ENCODE assay signal across 22 cellular contexts in genomic region chr12:3757261-3757660, GRCh38. TPM values are rescaled to one million over a fixed set of nuclear protein-coding genes. Genes with fewer than 3 reads are reported as not detected.
DNase-seq lines count a peak whose midpoint lies in the region; ATAC-seq, FAIRE-seq and TF ChIP-seq lines count a peak whose summit lies in the region.
"Had no signal": no experiment of that assay in that cellular context is flagged by ENCODE, and none has a peak within 500 bp of the region (broad histone marks: within the 10 kb centered on the region; RNA-seq: fewer than 3 reads in every experiment).

No MANE protein-coding gene starts in this region.

- peaks cover 9% of the 10 kb centered on the region for H3K4me1 Mint-ChIP-seq in endothelial cell (ENCODE audit: unreplicated experiment)

- peak; percentile 23 for FAIRE-seq in bronchial epithelial cell (lab: Jason Lieb, UNC)

- H3K4me3 Mint-ChIP-seq in endothelial cell (ENCODE audit: unreplicated experiment) = no peak overlapping the region
- H3K4me3 Mint-ChIP-seq: endodermal cell; neural crest cell; stimulated activated memory B cell treated with anti-CD40 and anti-IgM and Interleukin-4, amounts not matched to agents 10 μg/mL and 1 μg/mL and 100 μg/mL, for 72 hours had no signal

- no peak overlapping the region for H3K27ac Mint-ChIP-seq in endothelial cell (ENCODE audit: unreplicated experiment)
- H3K27ac Mint-ChIP-seq: endodermal cell; stimulated activated memory B cell treated with anti-CD40 and anti-IgM and Interleukin-4, amounts not matched to agents 10 μg/mL and 1 μg/mL and 100 μg/mL, for 72 hours had no signal

- DNase-seq in DMS153 (lab: John Stamatoyannopoulos, UW) (peak; percentile 75), LNCaP clone FGC (ENCODE audit: low read depth) (peak; percentile 83), bronchial epithelial cell (ENCODE audit: low read depth) (no peak), lung microvascular endothelial cell (ENCODE audit: low read depth in 2 of 2) (peak; percentile 27 to 78), endothelial cell (ENCODE audit: low spot score) (no peak)
- DNase-seq: activated CD8-positive, alpha-beta memory T cell treated with anti-CD3 and anti-CD28 coated beads, Interleukin-2, amount 50 U/mL, for 4 hours; activated effector memory CD4-positive, alpha-beta T cell treated with Interleukin-2 at 50 U/mL for 16 hours; CD4-positive, alpha-beta memory T cell; DMS79; endodermal cell; NCI-H2081 treated with DMSO at 0.1 percent for 48 hours; NCI-H510A; psoas muscle; thyroid gland; WERI-Rb-1 had no signal

- H3K36me3 ChIP-seq in bronchial epithelial cell (ENCODE audit: control insufficient read depth, insufficient read depth, low read length) = no peaks in the 10 kb centered on the region
- H3K36me3 ChIP-seq: thyroid gland, WERI-Rb-1 had no signal

- H3K27me3 Mint-ChIP-seq in endothelial cell (ENCODE audit: unreplicated experiment) = peaks cover 5% of the 10 kb centered on the region
- H3K27me3 Mint-ChIP-seq: CD4-positive, alpha-beta memory T cell; stimulated activated memory B cell treated with anti-CD40 and anti-IgM and Interleukin-4, amounts not matched to agents 10 μg/mL and 1 μg/mL and 100 μg/mL, for 72 hours had no signal

- H3K36me3 Mint-ChIP-seq in endothelial cell (ENCODE audit: low read depth, unreplicated experiment) = no peaks in the 10 kb centered on the region

- H3K4me3 ChIP-seq in LNCaP clone FGC (ENCODE audit: low read depth, low read length) (no peak overlapping the region), bronchial epithelial cell (ENCODE audit: low read depth, low read length) (no peak overlapping the region)
- H3K4me3 ChIP-seq: psoas muscle, SK-N-MC, smooth muscle cell, thyroid gland had no signal

- no peaks in the 10 kb centered on the region for H3K9me3 Mint-ChIP-seq in endothelial cell (ENCODE audit: unreplicated experiment)
- H3K9me3 Mint-ChIP-seq: CD4-positive, alpha-beta memory T cell; stimulated activated memory B cell treated with anti-CD40 and anti-IgM and Interleukin-4, amounts not matched to agents 10 μg/mL and 1 μg/mL and 100 μg/mL, for 72 hours had no signal

- ATAC-seq in HG02938 (IDR thresholded peaks at IDR 0.05; ENCODE audit: unreplicated experiment) = no peak
- ATAC-seq in GM21723 (IDR thresholded peaks at IDR 0.05; ENCODE audit: unreplicated experiment) = no peak
- ATAC-seq: HCT116; psoas muscle; stimulated activated memory B cell treated with anti-CD40 and anti-IgM and Interleukin-4, amounts not matched to agents 10 μg/mL and 1 μg/mL and 100 μg/mL, for 72 hours had no signal

- peaks cover 2% of the 10 kb centered on the region for H3K27me3 ChIP-seq in bronchial epithelial cell (ENCODE audit: control insufficient read depth, insufficient read depth, low read length)
- H3K27me3 ChIP-seq: thyroid gland had no signal

- TF ChIP-seq CTCF in LNCaP clone FGC (IDR thresholded peaks at IDR 0.05; ENCODE audit: control insufficient read depth, extremely low read depth, insufficient read depth) (no peak), bronchial epithelial cell (IDR thresholded peaks at IDR 0.05; ENCODE audit: insufficient read depth, low read length, severe bottlenecking) (no peak), endothelial cell (IDR thresholded peaks at IDR 0.05; ENCODE audit: unreplicated experiment) (no peak)

RNA-seq across cellular contexts. Expression of gene CRACR2A, which starts 4.4 kb away (rescaled TPM):
- total RNA-seq in bronchial epithelial cell (0.77 and 1.1 TPM in 2 replicates), lung microvascular endothelial cell (12.2 and 13.9 TPM in 2 replicates), endothelial cell (ENCODE audit: unreplicated experiment) (6.5 TPM)

Comparison
In these comparisons a context has a peak if more than half of its experiments do, and no peak if none do; other contexts are left out.
1. DNase-seq: peak in DMS153 (single experiment), LNCaP clone FGC (single experiment) and lung microvascular endothelial cell (2 of 2); none in bronchial epithelial cell (single experiment) and endothelial cell (single experiment).